In the genomic region with DNA sequence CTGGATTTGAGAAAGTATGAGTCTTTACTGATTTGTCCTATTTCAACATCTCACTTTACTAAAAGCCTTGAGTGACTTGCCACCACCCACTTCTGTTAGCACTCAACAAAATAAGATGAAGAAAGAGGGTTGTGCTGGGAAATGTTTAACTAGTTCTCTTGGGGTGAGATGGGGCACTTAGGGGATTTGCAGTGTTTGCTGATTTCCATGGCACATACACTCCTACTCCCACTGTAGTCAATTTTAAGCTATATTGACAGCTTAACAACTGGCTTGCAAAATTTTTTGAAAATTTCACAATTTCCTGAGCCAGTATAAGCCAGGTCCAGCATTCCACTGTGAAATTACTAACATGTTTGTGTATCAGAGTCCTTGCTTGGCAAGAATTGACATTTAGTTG, we compare ENCODE assay signal across 25 cellular contexts.
DNase-seq lines count a peak whose midpoint lies in the region; ATAC-seq and TF ChIP-seq lines count a peak whose summit lies in the region.
"Had no signal": no experiment of that assay in that cellular context is flagged by ENCODE, and none has a peak within 500 bp of the region (broad histone marks: within the 10 kb centered on the region; RNA-seq: fewer than 3 reads in every experiment).

No MANE protein-coding gene starts in this region.

- peak; percentile 94 for ATAC-seq in upper lobe of right lung
- no peak for ATAC-seq in GM21367 (IDR thresholded peaks at IDR 0.05; ENCODE audit: unreplicated experiment)
- ATAC-seq: A549; naive thymus-derived CD4-positive, alpha-beta T cell; T-helper 17 cell had no signal

- no peak for TF ChIP-seq POLR2A in thyroid gland (IDR thresholded peaks at IDR 0.05)

- no peaks in the 10 kb centered on the region for H3K27me3 ChIP-seq in cardiac muscle cell
- H3K27me3 ChIP-seq in upper lobe of right lung = no peaks in the 10 kb centered on the region
- H3K27me3 ChIP-seq in thyroid gland = no peaks in the 10 kb centered on the region
- H3K27me3 ChIP-seq: SJCRH30, uterus had no signal

- no peak for TF ChIP-seq CTCF in cardiac muscle cell (IDR thresholded peaks at IDR 0.05; ENCODE audit: low read depth, low read length)
- TF ChIP-seq CTCF in foreskin fibroblast (IDR thresholded peaks at IDR 0.05; ENCODE audit: low read depth, low read length) = no peak
- no peak for TF ChIP-seq CTCF in upper lobe of right lung (IDR thresholded peaks at IDR 0.05)
- no peak for TF ChIP-seq CTCF in thyroid gland (IDR thresholded peaks at IDR 0.05)

- H3K4me1 ChIP-seq in cardiac muscle cell (ENCODE audit: low read depth) = no peaks in the 10 kb centered on the region
- H3K4me1 ChIP-seq in upper lobe of right lung = no peaks in the 10 kb centered on the region
- no peaks in the 10 kb centered on the region for H3K4me1 ChIP-seq in thyroid gland
- H3K4me1 ChIP-seq: A549, parathyroid adenoma, SJCRH30, uterus had no signal

- DNase-seq in cardiac muscle cell (ENCODE audit: low read depth in 1 of 2, low spot score in 1 of 2) = peak; percentile 13 to 23
- no peak for DNase-seq in cardiac septum (ENCODE audit: low spot score)
- peak; percentile 84 for DNase-seq in NOMO-1 treated with DMSO at 0.1 percent for 48 hours (lab: John Stamatoyannopoulos, UW; ENCODE audit: unreplicated experiment)
- peak; percentile 9 to 20 for DNase-seq in foreskin fibroblast
- DNase-seq in upper lobe of right lung = no peak
- no peak for DNase-seq in thyroid gland
- DNase-seq in activated CD8-positive, alpha-beta memory T cell treated with anti-CD3 and anti-CD28 coated beads, Interleukin-2, amount 50 U/mL, for 48 hours = no peak
- DNase-seq: activated CD4-positive, alpha-beta T cell treated with anti-CD3 and anti-CD28 coated beads, Interleukin-2, amount 50 U/mL, for 48 hours; activated naive CD4-positive, alpha-beta T cell; activated T-cell treated with anti-CD3 and anti-CD28 coated beads for 4 hours; CD4-positive, alpha-beta T cell; effector memory CD4-positive, alpha-beta T cell; hypothalamus; mesendoderm; naive thymus-derived CD4-positive, alpha-beta T cell; NCI-H1092; NCI-H2081; NCI-H524; SJCRH30; stimulated activated CD4-positive, alpha-beta T cell treated with anti-CD3 and anti-CD28 coated beads, Interleukin-4, amount 100 ng/mL, for 4 hours; T-helper 17 cell; uterus had no signal

- H3K27ac ChIP-seq in cardiac muscle cell (no peak overlapping the region), upper lobe of right lung (no peak overlapping the region), thyroid gland (no peak overlapping the region)
- H3K27ac ChIP-seq: A549, parathyroid adenoma, SJCRH30, uterus had no signal

- H3K36me3 ChIP-seq in cardiac muscle cell = no peaks in the 10 kb centered on the region
- no peaks in the 10 kb centered on the region for H3K36me3 ChIP-seq in upper lobe of right lung
- no peaks in the 10 kb centered on the region for H3K36me3 ChIP-seq in thyroid gland
- H3K36me3 ChIP-seq: SJCRH30, uterus had no signal

- intact Hi-C loops in cardiac septum (cut with DNase I) = no loop called here
- intact Hi-C loops in upper lobe of right lung (cut with DNase I) = no loop called here
- intact Hi-C loops in thyroid gland (cut with DNase I) = no loop called here

- H3K9me3 ChIP-seq in cardiac muscle cell (ENCODE audit: low read depth) (no peaks in the 10 kb centered on the region), upper lobe of right lung (no peaks in the 10 kb centered on the region), thyroid gland (no peaks in the 10 kb centered on the region)
- H3K9me3 ChIP-seq: A549, SJCRH30, uterus had no signal

- H3K4me3 ChIP-seq in cardiac muscle cell (no peak overlapping the region), foreskin fibroblast (ENCODE audit: low read depth in 1 of 2, low read length in 2 of 2) (no peak overlapping the region), upper lobe of right lung (no peak overlapping the region), thyroid gland (replicated peaks in 1 of 3) (no peak overlapping the region)
- H3K4me3 ChIP-seq: A549, SJCRH30, uterus had no signal

Comparison
In these comparisons a context has a peak if more than half of its experiments do, and no peak if none do; other contexts are left out.
1. DNase-seq: peak in cardiac muscle cell (2 of 2), NOMO-1 treated with DMSO at 0.1 percent for 48 hours (single experiment) and foreskin fibroblast (2 of 2); none in cardiac septum (single experiment), upper lobe of right lung (single experiment), thyroid gland (0 of 2) and activated CD8-positive, alpha-beta memory T cell treated with anti-CD3 and anti-CD28 coated beads, Interleukin-2, amount 50 U/mL, for 48 hours (single experiment).